ENCODE assay signal across 21 cellular contexts in genomic region chr17:70290770-70291169, GRCh38.
"Had no signal": no experiment of that assay in that cellular context is flagged by ENCODE, and none has a peak within 500 bp of the region (broad histone marks: within the 10 kb centered on the region; RNA-seq: fewer than 3 reads in every experiment).

No MANE protein-coding gene starts in this region.

- ATAC-seq: PC-3 had no signal

- H3K27ac ChIP-seq: Peyer's patch, SJSA1, SK-N-MC had no signal

- DNase-seq: KBM-7, MV-4-11, NCI-H1048, NCI-H1105, NCI-H1417, NCI-H1436 treated with DMSO at 0.1 percent for 48 hours, NCI-H1694 treated with DMSO at 0.1 percent for 48 hours, NCI-H1930, NCI-H2081, NCI-H2107, NCI-H226, NCI-H510A, NCI-H524 treated with DMSO at 0.1 percent for 48 hours, NCI-H69, NCI-H774, PC-3, Peyer's patch, Right ventricle myocardium superior, SIG-M5 had no signal

- H3K4me3 ChIP-seq: Peyer's patch, SJSA1, SK-N-MC had no signal

- H3K36me3 ChIP-seq: Peyer's patch, SJSA1 had no signal

- H3K9me3 ChIP-seq: Peyer's patch, SJSA1 had no signal

- H3K4me1 ChIP-seq: Peyer's patch, SJSA1 had no signal

- H3K27me3 ChIP-seq: Peyer's patch, SJSA1 had no signal
